In genomic region chr1:112701227-112702066, GRCh38 we compare ENCODE assay signal across 8 cellular contexts. TPM values are rescaled to one million over a fixed set of nuclear protein-coding genes. Genes with fewer than 3 reads are reported as not detected.
DNase-seq lines count a peak whose midpoint lies in the region; ATAC-seq and TF ChIP-seq lines count a peak whose summit lies in the region.

No MANE protein-coding gene starts in this region.

- H3K4me1 ChIP-seq in HUES64 (ENCODE audit: insufficient read depth, low read length) = peaks cover 48% of the 10 kb centered on the region
- peaks cover 41 to 72% of the 10 kb centered on the region in 2 donors for H3K4me1 ChIP-seq in left lung

- no peak for ATAC-seq in activated naive CD4-positive, alpha-beta T cell treated with anti-CD3 and anti-CD28 coated beads, Interleukin-2, amount 50 U/mL, for 72 hours
- ATAC-seq in left lung = no peak
- no peak for ATAC-seq in stimulated activated naive B cell treated with anti-CD40 and anti-IgM and Interleukin-4, amounts not matched to agents 10 μg/mL and 1 μg/mL and 100 μg/mL, for 72 hours (replicated peaks)
- no peak for ATAC-seq in GM18861 (IDR thresholded peaks at IDR 0.05; ENCODE audit: unreplicated experiment)
- no peak for ATAC-seq in left lobe of liver

- H3K27me3 ChIP-seq in HUES64 (ENCODE audit: insufficient read depth, low read length) (peaks cover 5% of the 10 kb centered on the region; the same call in 1 of the 2 replicates), left lung (peaks cover 0 to 10% of the 10 kb centered on the region in 2 donors)

- no peak for DNase-seq in activated naive CD4-positive, alpha-beta T cell treated with anti-CD3 and anti-CD28 coated beads, Interleukin-2, amount 50 U/mL, for 72 hours (ENCODE audit: low spot score in 2 of 2)
- peak in 1 of 2 donors; percentile 31 for DNase-seq in left lung
- no peak for DNase-seq in stimulated activated naive B cell treated with anti-CD40 and anti-IgM and Interleukin-4, amounts not matched to agents 10 μg/mL and 1 μg/mL and 100 μg/mL, for 72 hours
- no peak for DNase-seq in DMS153 treated with DMSO at 0.1 percent for 48 hours (lab: John Stamatoyannopoulos, UW; ENCODE audit: unreplicated experiment)
- no peak for DNase-seq in ACHN
- DNase-seq in left lobe of liver (ENCODE audit: low spot score) = no peak

- no peaks in the 10 kb centered on the region for H3K9me3 Mint-ChIP-seq in activated naive CD4-positive, alpha-beta T cell treated with anti-CD3 and anti-CD28 coated beads, Interleukin-2, amount 50 U/mL, for 72 hours
- no peaks in the 10 kb centered on the region for H3K9me3 Mint-ChIP-seq in stimulated activated naive B cell treated with anti-CD40 and anti-IgM and Interleukin-4, amounts not matched to agents 10 μg/mL and 1 μg/mL and 100 μg/mL, for 72 hours

- intact Hi-C loops in left lung (cut with DNase I) = loop anchor here in 1 of 2 donors (10.0 kb wide), 2 partner anchors 77 to 307 kb away; partner anchors contain the start of gene CTTNBP2NL

- no peak overlapping the region for H3K9ac ChIP-seq in HUES64 (ENCODE audit: low read depth, low read length)

- in situ Hi-C loops in ACHN (cut with HindIII; ENCODE audit: low pct_ligation_motif_present, low pct_unique_long_range_greater_than_20kb, low sequenced_read_pairs) = no loop called here

- TF ChIP-seq CTCF in left lung (IDR thresholded peaks at IDR 0.05) = no peak

- H3K27ac ChIP-seq in HUES64 (ENCODE audit: low read depth, low read length) = peak overlapping the region; percentile 7; the same call in 1 of the 2 replicates
- H3K27ac ChIP-seq in left lung = peak overlapping the region; percentile 66 to 94

- H3K27me3 Mint-ChIP-seq in stimulated activated naive B cell treated with anti-CD40 and anti-IgM and Interleukin-4, amounts not matched to agents 10 μg/mL and 1 μg/mL and 100 μg/mL, for 72 hours = no peaks in the 10 kb centered on the region

- H3K4me3 ChIP-seq in HUES64 (ENCODE audit: low read length) (no peak overlapping the region), left lung (no peak overlapping the region)

- peaks cover 6 to 11% of the 10 kb centered on the region in 2 donors for H3K36me3 Mint-ChIP-seq in activated naive CD4-positive, alpha-beta T cell treated with anti-CD3 and anti-CD28 coated beads, Interleukin-2, amount 50 U/mL, for 72 hours
- peaks cover 11 to 29% of the 10 kb centered on the region in 2 donors for H3K36me3 Mint-ChIP-seq in stimulated activated naive B cell treated with anti-CD40 and anti-IgM and Interleukin-4, amounts not matched to agents 10 μg/mL and 1 μg/mL and 100 μg/mL, for 72 hours

- H3K9me3 ChIP-seq in HUES64 (ENCODE audit: insufficient read depth, low read depth, low read length) = no peaks in the 10 kb centered on the region
- no peaks in the 10 kb centered on the region for H3K9me3 ChIP-seq in left lung

- H3K36me3 ChIP-seq in HUES64 (ENCODE audit: insufficient read depth, low read length) (peaks cover 41% of the 10 kb centered on the region), left lung (peaks cover 0 to 57% of the 10 kb centered on the region in 2 donors)

- 77% methylated on average over 17 of the region's 17 CpGs for WGBS in HUES64

- peak overlapping the region; percentile 23 to 82 for H3K27ac Mint-ChIP-seq in activated naive CD4-positive, alpha-beta T cell treated with anti-CD3 and anti-CD28 coated beads, Interleukin-2, amount 50 U/mL, for 72 hours
- peak overlapping the region; percentile 86 for H3K27ac Mint-ChIP-seq in stimulated activated naive B cell treated with anti-CD40 and anti-IgM and Interleukin-4, amounts not matched to agents 10 μg/mL and 1 μg/mL and 100 μg/mL, for 72 hours

- peaks cover 66 to 88% of the 10 kb centered on the region in 2 donors for H3K4me1 Mint-ChIP-seq in stimulated activated naive B cell treated with anti-CD40 and anti-IgM and Interleukin-4, amounts not matched to agents 10 μg/mL and 1 μg/mL and 100 μg/mL, for 72 hours

- H3K4me3 Mint-ChIP-seq in stimulated activated naive B cell treated with anti-CD40 and anti-IgM and Interleukin-4, amounts not matched to agents 10 μg/mL and 1 μg/mL and 100 μg/mL, for 72 hours = peak overlapping the region; percentile 19 to 62

RNA-seq across cellular contexts. Expression of gene RHOC, which starts 5.5 kb away (rescaled TPM):
- polyA plus RNA-seq in HUES64 (2013, experiment 1 of 2) = 66.7 TPM
- 75.3 TPM for polyA plus RNA-seq in HUES64 (2013, experiment 2 of 2)
- total RNA-seq in activated naive CD4-positive, alpha-beta T cell treated with anti-CD3 and anti-CD28 coated beads, Interleukin-2, amount 50 U/mL, for 72 hours = 10 to 100 TPM; 62.4 to 81.8 TPM
- 100 to 1,000 TPM; 195 to 197 TPM for total RNA-seq in left lung
- total RNA-seq in left lobe of liver = 55.3 TPM

RNA-seq across cellular contexts. Expression of gene PPM1J, which starts 13.7 kb away (rescaled TPM):
- 7.8 TPM for polyA plus RNA-seq in HUES64 (2013, experiment 1 of 2)
- 8.5 TPM for polyA plus RNA-seq in HUES64 (2013, experiment 2 of 2)
- 1 to 10 TPM in 1 of 2 donors, under 1 TPM in 1; 0.46 to 1.8 TPM for total RNA-seq in activated naive CD4-positive, alpha-beta T cell treated with anti-CD3 and anti-CD28 coated beads, Interleukin-2, amount 50 U/mL, for 72 hours
- total RNA-seq in left lung (under 1 TPM; 0.76 to 0.93 TPM), left lobe of liver (0.33 TPM)

RNA-seq across cellular contexts. Expression of gene MOV10, which starts 27.0 kb away (rescaled TPM):
- polyA plus RNA-seq in HUES64 (2013, experiment 1 of 2) = 43.7 TPM
- polyA plus RNA-seq in HUES64 (2013, experiment 2 of 2) = 43.9 TPM
- total RNA-seq in activated naive CD4-positive, alpha-beta T cell treated with anti-CD3 and anti-CD28 coated beads, Interleukin-2, amount 50 U/mL, for 72 hours = 100 to 1,000 TPM in 1 of 2 donors, 10 to 100 TPM in 1; 81.5 to 122 TPM
- total RNA-seq in left lung (10 to 100 TPM; 57.8 to 59.0 TPM), left lobe of liver (44.3 TPM)
